ENCODE assay signal across 20 cellular contexts in the genomic region with DNA sequence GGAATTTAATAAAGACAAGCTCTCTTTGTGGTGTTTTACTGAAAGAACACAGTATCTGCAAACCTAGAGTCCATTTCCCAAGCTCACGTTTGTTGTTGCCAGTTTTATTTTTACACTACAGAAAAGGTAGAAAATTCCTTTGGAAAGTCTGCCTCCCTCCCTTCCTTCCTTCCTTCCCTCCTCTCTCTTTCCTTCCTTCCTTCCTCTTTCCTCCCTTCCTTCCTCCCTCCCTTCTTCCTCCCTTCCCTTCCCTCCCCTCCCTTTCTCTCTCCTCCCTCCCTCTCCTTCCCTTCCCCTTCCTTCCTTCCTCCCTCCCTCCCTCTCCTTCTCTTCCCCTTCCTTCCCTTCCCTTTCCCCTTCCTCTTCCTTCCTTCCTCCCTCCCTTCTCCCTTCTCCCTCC.
DNase-seq lines count a peak whose midpoint lies in the region; ATAC-seq, FAIRE-seq and TF ChIP-seq lines count a peak whose summit lies in the region.
"Had no signal": no experiment of that assay in that cellular context is flagged by ENCODE, and none has a peak within 500 bp of the region (broad histone marks: within the 10 kb centered on the region; RNA-seq: fewer than 3 reads in every experiment).

No MANE protein-coding gene starts in this region.

- ATAC-seq in K562 = no peak
- ATAC-seq: GM12878 had no signal

- H3K9me1 ChIP-seq in K562 (ENCODE audit: control insufficient read depth, insufficient read depth, low read length) = no peaks in the 10 kb centered on the region

- DNase-seq in Karpas-422 (no peak), K562 (ENCODE audit: extremely low read depth in 1 of 4, low spot score in 3 of 4) (no peak), COR-L47 (lab: John Stamatoyannopoulos, UW) (no peak), MV-4-11 (lab: John Stamatoyannopoulos, UW) (no peak), Calu3 (no peak)
- DNase-seq: C1 segment of cervical spinal cord; Caco-2; CD4-positive, alpha-beta memory T cell; DMS 273 treated with DMSO at 0.1 percent for 48 hours; DMS79; EL; GDM1; GM23248; H7; HCEC 1CT had no signal

- no peak overlapping the region for H3K4me3 Mint-ChIP-seq in Calu3 (ENCODE audit: low read depth, unreplicated experiment)
- H3K4me3 Mint-ChIP-seq: CD4-positive, alpha-beta memory T cell had no signal

- H3K9me3 ChIP-seq in HEK293 (ENCODE audit: control insufficient read depth, insufficient read depth, low read depth, low read length) (no peaks in the 10 kb centered on the region), Karpas-422 (ENCODE audit: low read length) (no peaks in the 10 kb centered on the region), K562 (replicated peaks; ENCODE audit: control insufficient read depth, insufficient read depth, low read depth, low read length) (no peaks in the 10 kb centered on the region)
- H3K9me3 ChIP-seq: Caco-2 had no signal

- H3K4me3 ChIP-seq in HEK293 (ENCODE audit: low read depth, low read length) (no peak overlapping the region), Karpas-422 (ENCODE audit: low read length) (no peak overlapping the region), K562 (no peak overlapping the region)
- H3K4me3 ChIP-seq: GM12878, GM23248 had no signal

- no peaks in the 10 kb centered on the region for H3K9me2 ChIP-seq in Karpas-422 (replicated peaks; ENCODE audit: insufficient read depth, low read length)

- no peak for TF ChIP-seq RAD21 in K562 (CRISPR knock-in tag; conservative IDR thresholded peaks at IDR 0.05 in 1 of 2, IDR thresholded peaks at IDR 0.05 in 1 of 2)

- CTCF ChIA-PET in HEK293 (lab: Yijun Ruan, JAX) = no interaction called here
- CTCF ChIA-PET in K562 (lab: Yijun Ruan, JAX; ENCODE audit: low intra/inter-chr PET ratio) = no interaction called here
- CTCF ChIA-PET in Calu3 (lab: Charles Lee) = no interaction called here

- no peak overlapping the region for H3K27ac Mint-ChIP-seq in Calu3 (ENCODE audit: unreplicated experiment)
- H3K27ac Mint-ChIP-seq: CD4-positive, alpha-beta memory T cell had no signal

- in situ Hi-C loops in K562 (cut with MboI) = no loop called here

- peaks cover 83% of the 10 kb centered on the region for H3K27me3 Mint-ChIP-seq in Calu3 (ENCODE audit: unreplicated experiment)
- H3K27me3 Mint-ChIP-seq: CD4-positive, alpha-beta memory T cell had no signal

- no peak for TF ChIP-seq EP300 in K562 (IDR thresholded peaks at IDR 0.05; ENCODE audit: low read length)

- H2AFZ ChIP-seq in Karpas-422 (ENCODE audit: low read length) = no peak overlapping the region
- no peak overlapping the region for H2AFZ ChIP-seq in K562 (ENCODE audit: low read depth, low read length)
- H2AFZ ChIP-seq: GM23248 had no signal

- 0% methylated on average over 1 of the region's 1 CpG for WGBS in K562 (ENCODE audit: insufficient coverage, low coverage, missing lambda C conversion rate)

- no peak overlapping the region for H3K4me2 ChIP-seq in Karpas-422 (ENCODE audit: low read depth, low read length, poor library complexity, severe bottlenecking)
- H3K4me2 ChIP-seq in K562 (ENCODE audit: insufficient read depth, low read length) = no peak overlapping the region

- H3K27ac ChIP-seq in HEK293 (ENCODE audit: extremely low read depth, low read depth, low read length) (no peak overlapping the region), Karpas-422 (ENCODE audit: low read length) (peak overlapping the region; percentile 88; the same call in 1 of the 2 replicates), K562 (ENCODE audit: extremely low read depth, low read depth, low read length) (no peak overlapping the region)
- H3K27ac ChIP-seq: GM23248 had no signal

- BruUV-seq in K562 (replicated peaks; lab: Mats Ljungman, UMichigan) (no TSS peak), Calu3 (replicated peaks; lab: Mats Ljungman, UMichigan) (no TSS peak)

- peaks cover 2% of the 10 kb centered on the region for H3K9me3 Mint-ChIP-seq in Calu3 (ENCODE audit: low read depth, unreplicated experiment)
- H3K9me3 Mint-ChIP-seq: CD4-positive, alpha-beta memory T cell had no signal

- H3K36me3 ChIP-seq in HEK293 (ENCODE audit: control insufficient read depth in 2 of 2, insufficient read depth in 1 of 2, low read length in 2 of 2) (no peaks in the 10 kb centered on the region), Karpas-422 (ENCODE audit: insufficient read depth, low read length) (no peaks in the 10 kb centered on the region), K562 (ENCODE audit: control insufficient read depth, insufficient read depth, low read length) (no peaks in the 10 kb centered on the region)

- POLR2A ChIA-PET in HEK293 (lab: Yijun Ruan, JAX) (no interaction called here), K562 (lab: Yijun Ruan, JAX) (interaction anchor here (0.8 kb wide), 1 partner anchor 9 kb away, joined by 3 read pairs; no protein-coding TSS in a partner anchor)

- H3K4me1 ChIP-seq in HEK293 (ENCODE audit: control insufficient read depth, insufficient read depth, low read length) (no peaks in the 10 kb centered on the region), Karpas-422 (ENCODE audit: low read length) (peaks cover 44% of the 10 kb centered on the region), K562 (replicated peaks in 1 of 2; ENCODE audit: control insufficient read depth in 2 of 2, insufficient read depth in 2 of 2, low read length in 2 of 2) (no peaks in the 10 kb centered on the region)
- H3K4me1 ChIP-seq: Caco-2 had no signal

- H3K79me2 ChIP-seq in Karpas-422 (ENCODE audit: low read length) (no peaks in the 10 kb centered on the region), K562 (ENCODE audit: control insufficient read depth, insufficient read depth, low read length) (no peaks in the 10 kb centered on the region)

- H3K36me3 Mint-ChIP-seq in Calu3 (ENCODE audit: insufficient read depth, unreplicated experiment) = no peaks in the 10 kb centered on the region
- H3K36me3 Mint-ChIP-seq: CD4-positive, alpha-beta memory T cell had no signal

- no peak for FAIRE-seq in K562 (lab: Jason Lieb, UNC)
- FAIRE-seq: D721Med, GM12878, GM19239, H1 had no signal

- TF ChIP-seq POLR2A in K562 (conservative IDR thresholded peaks at IDR 0.05) = no peak

- TF ChIP-seq CTCF in HEK293 (tag by site-specific recombination; IDR thresholded peaks at IDR 0.05) = no peak
- TF ChIP-seq CTCF in K562 (IDR thresholded peaks at IDR 0.05 in 2 of 3, conservative IDR thresholded peaks at IDR 0.05 in 1 of 3; ENCODE audit: insufficient read depth in 2 of 3, low read depth in 1 of 3, low read length in 3 of 3) = no peak
- TF ChIP-seq CTCF in Calu3 (IDR thresholded peaks at IDR 0.05; ENCODE audit: unreplicated experiment) = no peak

- no peaks in the 10 kb centered on the region for H4K20me1 ChIP-seq in Karpas-422 (ENCODE audit: insufficient read depth, low read depth, low read length)
- H4K20me1 ChIP-seq in K562 (replicated peaks; ENCODE audit: control insufficient read depth, insufficient read depth, low read length) = no peaks in the 10 kb centered on the region

- H3K27me3 ChIP-seq in Karpas-422 (ENCODE audit: low read length) = no peaks in the 10 kb centered on the region
- peaks cover 4 to 27% of the 10 kb centered on the region in 2 experiments; a peak in 3 of 5 replicates for H3K27me3 ChIP-seq in K562 (ENCODE audit: control insufficient read depth in 2 of 2, insufficient read depth in 2 of 2, low read length in 2 of 2)

- no peaks in the 10 kb centered on the region for H3K4me1 Mint-ChIP-seq in Calu3 (ENCODE audit: low read depth, unreplicated experiment)
- H3K4me1 Mint-ChIP-seq: CD4-positive, alpha-beta memory T cell had no signal

- H3K9ac ChIP-seq in Karpas-422 (ENCODE audit: low read length) (no peak overlapping the region), K562 (ENCODE audit: insufficient read depth in 1 of 2, low read depth in 2 of 2, low read length in 2 of 2) (no peak overlapping the region)
- H3K9ac ChIP-seq: GM23248 had no signal

- intact Hi-C loops in K562 (cut with micrococcal nuclease) = no loop called here
- intact Hi-C loops in Calu3 (cut with micrococcal nuclease; ENCODE audit: unreplicated experiment) = no loop called here

TF ChIP-seq in HEK293, 187 proteins besides CTCF, POLR2A, EP300 and RAD21:
- TF ChIP-seq HOXD13 (CRISPR knock-in tag; IDR thresholded peaks at IDR 0.05; ENCODE audit: borderline replicate concordance) = no peak
- TF ChIP-seq, protein P1, sequence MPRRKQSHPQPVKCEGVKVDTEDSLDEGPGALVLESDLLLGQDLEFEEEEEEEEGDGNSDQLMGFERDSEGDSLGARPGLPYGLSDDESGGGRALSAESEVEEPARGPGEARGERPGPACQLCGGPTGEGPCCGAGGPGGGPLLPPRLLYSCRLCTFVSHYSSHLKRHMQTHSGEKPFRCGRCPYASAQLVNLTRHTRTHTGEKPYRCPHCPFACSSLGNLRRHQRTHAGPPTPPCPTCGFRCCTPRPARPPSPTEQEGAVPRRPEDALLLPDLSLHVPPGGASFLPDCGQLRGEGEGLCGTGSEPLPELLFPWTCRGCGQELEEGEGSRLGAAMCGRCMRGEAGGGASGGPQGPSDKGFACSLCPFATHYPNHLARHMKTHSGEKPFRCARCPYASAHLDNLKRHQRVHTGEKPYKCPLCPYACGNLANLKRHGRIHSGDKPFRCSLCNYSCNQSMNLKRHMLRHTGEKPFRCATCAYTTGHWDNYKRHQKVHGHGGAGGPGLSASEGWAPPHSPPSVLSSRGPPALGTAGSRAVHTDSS (tag by site-specific recombination; IDR thresholded peaks at IDR 0.05) = no peak
- TF ChIP-seq ZNF366 (tag by site-specific recombination; conservative IDR thresholded peaks at IDR 0.05) = peak; percentile 72
- no peak for TF ChIP-seq ZBTB7A (tag by site-specific recombination; IDR thresholded peaks at IDR 0.05; ENCODE audit: low read depth)

TF ChIP-seq in K562, 482 proteins besides CTCF, POLR2A, EP300 and RAD21:
- TF ChIP-seq, protein P2, sequence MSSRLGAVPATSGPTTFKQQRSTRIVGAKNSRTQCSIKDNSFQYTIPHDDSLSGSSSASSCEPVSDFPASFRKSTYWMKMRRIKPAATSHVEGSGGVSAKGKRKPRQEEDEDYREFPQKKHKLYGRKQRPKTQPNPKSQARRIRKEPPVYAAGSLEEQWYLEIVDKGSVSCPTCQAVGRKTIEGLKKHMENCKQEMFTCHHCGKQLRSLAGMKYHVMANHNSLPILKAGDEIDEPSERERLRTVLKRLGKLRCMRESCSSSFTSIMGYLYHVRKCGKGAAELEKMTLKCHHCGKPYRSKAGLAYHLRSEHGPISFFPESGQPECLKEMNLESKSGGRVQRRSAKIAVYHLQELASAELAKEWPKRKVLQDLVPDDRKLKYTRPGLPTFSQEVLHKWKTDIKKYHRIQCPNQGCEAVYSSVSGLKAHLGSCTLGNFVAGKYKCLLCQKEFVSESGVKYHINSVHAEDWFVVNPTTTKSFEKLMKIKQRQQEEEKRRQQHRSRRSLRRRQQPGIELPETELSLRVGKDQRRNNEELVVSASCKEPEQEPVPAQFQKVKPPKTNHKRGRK (tag; IDR thresholded peaks at IDR 0.05) = peak; percentile 65; the same call in 1 of the 2 replicates
- TF ChIP-seq ZNF785 (CRISPR knock-in tag; IDR thresholded peaks at IDR 0.05) = no peak
